In genomic region chr22:41697126-41697775, GRCh38 we compare ENCODE assay signal across 8 cellular contexts. TPM values are rescaled to one million over a fixed set of nuclear protein-coding genes. Genes with fewer than 3 reads are reported as not detected.
DNase-seq lines count a peak whose midpoint lies in the region; TF ChIP-seq lines count a peak whose summit lies in the region.

No MANE protein-coding gene starts in this region.

- H3K9me3 ChIP-seq in vagina: no peaks in the 10 kb centered on the region

- no peak for TF ChIP-seq POLR2A in vagina (IDR thresholded peaks at IDR 0.05)

- no peaks in the 10 kb centered on the region for H3K36me3 ChIP-seq in vagina

- H3K27me3 ChIP-seq in vagina: no peaks in the 10 kb centered on the region

- intact Hi-C loops in vagina (cut with DNase I): no loop called here

- peak; percentile 81 to 94 (median 88) for TF ChIP-seq CTCF in vagina (IDR thresholded peaks at IDR 0.05)

- H3K4me1 ChIP-seq in vagina: peaks cover 19% of the 10 kb centered on the region

- DNase-seq in NCI-H187 (lab: John Stamatoyannopoulos, UW) (peak; percentile 43 to 53), NCI-H187 treated with DMSO at 0.1 percent for 48 hours (lab: John Stamatoyannopoulos, UW) (no peak), NCI-H1694 treated with DMSO at 0.1 percent for 48 hours (lab: John Stamatoyannopoulos, UW) (peak; percentile 79), T-helper 2 cell (peak; percentile 70 to 95 (median 86)), amygdala (lab: John Stamatoyannopoulos, UW) (peak; percentile 26 to 97 (median 80)), hepatic stellate cell (ENCODE audit: low spot score) (peak; percentile 89), renal cortical epithelial cell (ENCODE audit: low read depth) (peak; percentile 71), vagina (ENCODE audit: extremely low spot score in 2 of 2) (no peak)

- peak overlapping the region; percentile 22 to 24 for H3K4me3 ChIP-seq in vagina

- H3K27ac ChIP-seq in vagina: peak overlapping the region; percentile 60

RNA-seq across cellular contexts. Expression of gene MEI1, which starts 2.1 kb away (rescaled TPM):
- total RNA-seq in renal cortical epithelial cell: 0.10 and 0.52 TPM in 2 replicates
- total RNA-seq in vagina: 6.4 TPM

RNA-seq across cellular contexts. Expression of gene SNU13, which starts 8.6 kb away (rescaled TPM):
- total RNA-seq in renal cortical epithelial cell (92.2 and 104 TPM in 2 replicates), vagina (113 TPM)

Comparison
In these comparisons a context has a peak if more than half of its experiments do, and no peak if none do; other contexts are left out.
1. DNase-seq: peak in NCI-H187 (2 of 2), NCI-H1694 treated with DMSO at 0.1 percent for 48 hours (single experiment), T-helper 2 cell (5 of 5), amygdala (56 of 56), hepatic stellate cell (single experiment) and renal cortical epithelial cell (single experiment); none in NCI-H187 treated with DMSO at 0.1 percent for 48 hours (single experiment) and vagina (0 of 2).